ENCODE assay signal across 1 cellular context in genomic region chr1:152050886-152051764, GRCh38.
TF ChIP-seq lines count a peak whose summit lies in the region.

No MANE protein-coding gene starts in this region.

TF ChIP-seq in GM23338, 12 proteins besides CTCF, POLR2A, EP300 and RAD21:
- TF ChIP-seq, protein P1, sequence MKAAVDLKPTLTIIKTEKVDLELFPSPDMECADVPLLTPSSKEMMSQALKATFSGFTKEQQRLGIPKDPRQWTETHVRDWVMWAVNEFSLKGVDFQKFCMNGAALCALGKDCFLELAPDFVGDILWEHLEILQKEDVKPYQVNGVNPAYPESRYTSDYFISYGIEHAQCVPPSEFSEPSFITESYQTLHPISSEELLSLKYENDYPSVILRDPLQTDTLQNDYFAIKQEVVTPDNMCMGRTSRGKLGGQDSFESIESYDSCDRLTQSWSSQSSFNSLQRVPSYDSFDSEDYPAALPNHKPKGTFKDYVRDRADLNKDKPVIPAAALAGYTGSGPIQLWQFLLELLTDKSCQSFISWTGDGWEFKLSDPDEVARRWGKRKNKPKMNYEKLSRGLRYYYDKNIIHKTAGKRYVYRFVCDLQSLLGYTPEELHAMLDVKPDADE (IDR thresholded peaks at IDR 0.05) = no peak
- TF ChIP-seq JUNB (IDR thresholded peaks at IDR 0.05; ENCODE audit: unreplicated experiment) (no peak), EZH2 (IDR thresholded peaks at IDR 0.05; ENCODE audit: low read depth, unreplicated experiment) (no peak), STAT1 (IDR thresholded peaks at IDR 0.05; ENCODE audit: unreplicated experiment) (no peak), ZNF331 (CRISPR knock-in tag; IDR thresholded peaks at IDR 0.05; ENCODE audit: low read depth) (no peak)
- TF ChIP-seq, protein P2, sequence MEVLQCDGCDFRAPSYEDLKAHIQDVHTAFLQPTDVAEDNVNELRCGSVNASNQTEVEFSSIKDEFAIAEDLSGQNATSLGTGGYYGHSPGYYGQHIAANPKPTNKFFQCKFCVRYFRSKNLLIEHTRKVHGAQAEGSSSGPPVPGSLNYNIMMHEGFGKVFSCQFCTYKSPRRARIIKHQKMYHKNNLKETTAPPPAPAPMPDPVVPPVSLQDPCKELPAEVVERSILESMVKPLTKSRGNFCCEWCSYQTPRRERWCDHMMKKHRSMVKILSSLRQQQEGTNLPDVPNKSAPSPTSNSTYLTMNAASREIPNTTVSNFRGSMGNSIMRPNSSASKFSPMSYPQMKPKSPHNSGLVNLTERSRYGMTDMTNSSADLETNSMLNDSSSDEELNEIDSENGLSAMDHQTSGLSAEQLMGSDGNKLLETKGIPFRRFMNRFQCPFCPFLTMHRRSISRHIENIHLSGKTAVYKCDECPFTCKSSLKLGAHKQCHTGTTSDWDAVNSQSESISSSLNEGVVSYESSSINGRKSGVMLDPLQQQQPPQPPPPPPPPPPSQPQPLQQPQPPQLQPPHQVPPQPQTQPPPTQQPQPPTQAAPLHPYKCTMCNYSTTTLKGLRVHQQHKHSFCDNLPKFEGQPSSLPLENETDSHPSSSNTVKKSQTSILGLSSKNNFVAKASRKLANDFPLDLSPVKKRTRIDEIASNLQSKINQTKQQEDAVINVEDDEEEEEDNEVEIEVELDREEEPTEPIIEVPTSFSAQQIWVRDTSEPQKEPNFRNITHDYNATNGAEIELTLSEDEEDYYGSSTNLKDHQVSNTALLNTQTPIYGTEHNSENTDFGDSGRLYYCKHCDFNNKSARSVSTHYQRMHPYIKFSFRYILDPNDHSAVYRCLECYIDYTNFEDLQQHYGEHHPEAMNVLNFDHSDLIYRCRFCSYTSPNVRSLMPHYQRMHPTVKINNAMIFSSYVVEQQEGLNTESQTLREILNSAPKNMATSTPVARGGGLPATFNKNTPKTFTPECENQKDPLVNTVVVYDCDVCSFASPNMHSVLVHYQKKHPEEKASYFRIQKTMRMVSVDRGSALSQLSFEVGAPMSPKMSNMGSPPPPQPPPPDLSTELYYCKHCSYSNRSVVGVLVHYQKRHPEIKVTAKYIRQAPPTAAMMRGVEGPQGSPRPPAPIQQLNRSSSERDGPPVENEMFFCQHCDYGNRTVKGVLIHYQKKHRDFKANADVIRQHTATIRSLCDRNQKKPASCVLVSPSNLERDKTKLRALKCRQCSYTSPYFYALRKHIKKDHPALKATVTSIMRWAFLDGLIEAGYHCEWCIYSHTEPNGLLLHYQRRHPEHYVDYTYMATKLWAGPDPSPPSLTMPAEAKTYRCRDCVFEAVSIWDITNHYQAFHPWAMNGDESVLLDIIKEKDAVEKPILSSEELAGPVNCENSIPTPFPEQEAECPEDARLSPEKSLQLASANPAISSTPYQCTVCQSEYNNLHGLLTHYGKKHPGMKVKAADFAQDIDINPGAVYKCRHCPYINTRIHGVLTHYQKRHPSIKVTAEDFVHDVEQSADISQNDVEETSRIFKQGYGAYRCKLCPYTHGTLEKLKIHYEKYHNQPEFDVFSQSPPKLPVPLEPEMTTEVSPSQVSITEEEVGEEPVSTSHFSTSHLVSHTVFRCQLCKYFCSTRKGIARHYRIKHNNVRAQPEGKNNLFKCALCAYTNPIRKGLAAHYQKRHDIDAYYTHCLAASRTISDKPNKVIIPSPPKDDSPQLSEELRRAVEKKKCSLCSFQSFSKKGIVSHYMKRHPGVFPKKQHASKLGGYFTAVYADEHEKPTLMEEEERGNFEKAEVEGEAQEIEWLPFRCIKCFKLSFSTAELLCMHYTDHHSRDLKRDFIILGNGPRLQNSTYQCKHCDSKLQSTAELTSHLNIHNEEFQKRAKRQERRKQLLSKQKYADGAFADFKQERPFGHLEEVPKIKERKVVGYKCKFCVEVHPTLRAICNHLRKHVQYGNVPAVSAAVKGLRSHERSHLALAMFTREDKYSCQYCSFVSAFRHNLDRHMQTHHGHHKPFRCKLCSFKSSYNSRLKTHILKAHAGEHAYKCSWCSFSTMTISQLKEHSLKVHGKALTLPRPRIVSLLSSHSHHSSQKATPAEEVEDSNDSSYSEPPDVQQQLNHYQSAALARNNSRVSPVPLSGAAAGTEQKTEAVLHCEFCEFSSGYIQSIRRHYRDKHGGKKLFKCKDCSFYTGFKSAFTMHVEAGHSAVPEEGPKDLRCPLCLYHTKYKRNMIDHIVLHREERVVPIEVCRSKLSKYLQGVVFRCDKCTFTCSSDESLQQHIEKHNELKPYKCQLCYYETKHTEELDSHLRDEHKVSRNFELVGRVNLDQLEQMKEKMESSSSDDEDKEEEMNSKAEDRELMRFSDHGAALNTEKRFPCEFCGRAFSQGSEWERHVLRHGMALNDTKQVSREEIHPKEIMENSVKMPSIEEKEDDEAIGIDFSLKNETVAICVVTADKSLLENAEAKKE (CRISPR knock-in tag; IDR thresholded peaks at IDR 0.05) = no peak
- TF ChIP-seq, protein P3, sequence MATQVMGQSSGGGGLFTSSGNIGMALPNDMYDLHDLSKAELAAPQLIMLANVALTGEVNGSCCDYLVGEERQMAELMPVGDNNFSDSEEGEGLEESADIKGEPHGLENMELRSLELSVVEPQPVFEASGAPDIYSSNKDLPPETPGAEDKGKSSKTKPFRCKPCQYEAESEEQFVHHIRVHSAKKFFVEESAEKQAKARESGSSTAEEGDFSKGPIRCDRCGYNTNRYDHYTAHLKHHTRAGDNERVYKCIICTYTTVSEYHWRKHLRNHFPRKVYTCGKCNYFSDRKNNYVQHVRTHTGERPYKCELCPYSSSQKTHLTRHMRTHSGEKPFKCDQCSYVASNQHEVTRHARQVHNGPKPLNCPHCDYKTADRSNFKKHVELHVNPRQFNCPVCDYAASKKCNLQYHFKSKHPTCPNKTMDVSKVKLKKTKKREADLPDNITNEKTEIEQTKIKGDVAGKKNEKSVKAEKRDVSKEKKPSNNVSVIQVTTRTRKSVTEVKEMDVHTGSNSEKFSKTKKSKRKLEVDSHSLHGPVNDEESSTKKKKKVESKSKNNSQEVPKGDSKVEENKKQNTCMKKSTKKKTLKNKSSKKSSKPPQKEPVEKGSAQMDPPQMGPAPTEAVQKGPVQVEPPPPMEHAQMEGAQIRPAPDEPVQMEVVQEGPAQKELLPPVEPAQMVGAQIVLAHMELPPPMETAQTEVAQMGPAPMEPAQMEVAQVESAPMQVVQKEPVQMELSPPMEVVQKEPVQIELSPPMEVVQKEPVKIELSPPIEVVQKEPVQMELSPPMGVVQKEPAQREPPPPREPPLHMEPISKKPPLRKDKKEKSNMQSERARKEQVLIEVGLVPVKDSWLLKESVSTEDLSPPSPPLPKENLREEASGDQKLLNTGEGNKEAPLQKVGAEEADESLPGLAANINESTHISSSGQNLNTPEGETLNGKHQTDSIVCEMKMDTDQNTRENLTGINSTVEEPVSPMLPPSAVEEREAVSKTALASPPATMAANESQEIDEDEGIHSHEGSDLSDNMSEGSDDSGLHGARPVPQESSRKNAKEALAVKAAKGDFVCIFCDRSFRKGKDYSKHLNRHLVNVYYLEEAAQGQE (IDR thresholded peaks at IDR 0.05; ENCODE audit: unreplicated experiment) = no peak
